8 cellular contexts compared by ENCODE assay signal in the genomic region with DNA sequence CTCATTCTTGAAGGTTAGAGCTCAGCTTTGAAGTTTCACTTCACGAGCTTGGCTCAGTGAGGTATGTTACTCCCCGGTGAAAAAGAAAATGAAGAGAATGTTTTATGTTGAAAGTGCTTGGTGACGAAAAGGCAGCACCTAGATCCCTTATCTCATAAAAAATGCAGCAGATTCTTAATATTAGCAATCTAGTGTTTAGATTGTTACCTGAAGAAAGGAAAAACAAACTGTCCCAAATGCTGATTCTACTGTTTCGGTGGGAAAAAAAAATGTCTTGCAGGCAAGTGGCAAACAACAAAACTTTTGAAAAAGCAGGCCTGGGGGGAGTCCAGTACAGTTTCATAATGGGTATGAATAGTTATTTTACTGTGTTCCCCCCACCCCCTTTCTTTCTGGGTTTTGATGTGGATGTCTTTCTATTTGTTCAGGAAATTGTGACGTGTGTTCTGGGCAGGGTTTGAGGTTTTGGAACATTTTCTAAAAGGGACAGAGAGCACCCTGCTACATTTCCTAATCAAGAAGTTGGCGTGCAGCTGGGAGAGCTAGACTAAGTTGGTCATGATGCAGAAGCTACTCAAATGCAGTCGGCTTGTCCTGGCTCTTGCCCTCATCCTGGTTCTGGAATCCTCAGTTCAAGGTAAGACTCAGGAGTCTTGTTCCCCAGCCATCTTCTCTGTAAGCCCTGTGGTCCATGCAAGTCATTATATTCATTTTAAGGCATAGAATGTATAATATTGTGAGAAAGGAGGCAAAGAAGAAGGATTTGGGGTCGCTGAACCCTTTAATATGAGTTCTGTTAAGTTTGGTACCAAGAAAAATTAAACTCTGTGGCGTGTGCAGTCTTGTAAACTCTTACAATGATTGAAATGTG. TPM values are rescaled to one million over a fixed set of nuclear protein-coding genes. Genes with fewer than 3 reads are reported as not detected.
A peak's percentile ranks its signal among the peaks of the same experiment; 100 is the strongest.
DNase-seq lines count a peak whose midpoint lies in the region; TF ChIP-seq lines count a peak whose summit lies in the region.

Gene SRGN (plus strand): TSS at position 504 of the 871 bp plus-strand sequence. CDS start 55 bp downstream, at position 559.

- H3K4me3 Mint-ChIP-seq in activated CD4-positive, alpha-beta memory T cell treated with anti-CD3 and anti-CD28 coated beads for 36 hours, result peak within 1 kb of the TSS; percentile 94

- POLR2A ChIA-PET in activated CD4-positive, alpha-beta memory T cell treated with anti-CD3 and anti-CD28 coated beads for 36 hours (lab: Charles Lee), result interaction anchor here (0.9 to 8.4 kb wide), 16 partner anchors 23 to 756 kb away, joined by 3 to 178 read pairs (median 5); partner anchors contain the start of genes DDX21, HNRNPH3, PBLD and SUPV3L1

- CTCF ChIA-PET in activated CD4-positive, alpha-beta memory T cell treated with anti-CD3 and anti-CD28 coated beads for 36 hours (lab: Charles Lee), result interaction anchor here (0.9 to 8.7 kb wide), 8 partner anchors 17 to 131 kb away, joined by 3 to 62 read pairs (median 6); no protein-coding TSS in a partner anchor

- DNase-seq in AG20443 (ENCODE audit: low spot score), result peak; percentile 72
- peak; percentile 73 for DNase-seq in GM20000 (ENCODE audit: low spot score)
- peak; percentile 85 for DNase-seq in KG1 (lab: John Stamatoyannopoulos, UW)
- DNase-seq in activated CD4-positive, alpha-beta memory T cell treated with anti-CD3 and anti-CD28 coated beads for 36 hours, result peak; percentile 87
- peak; percentile 80 for DNase-seq in myocyte (ENCODE audit: low read depth)
- DNase-seq in NCI-H2227 treated with DMSO at 0.1 percent for 48 hours (lab: John Stamatoyannopoulos, UW), result no peak

- H3K27me3 ChIP-seq in duodenal mucosa (ENCODE audit: control insufficient read depth in 1 of 2, insufficient read depth in 2 of 2, low read length in 2 of 2), result no peaks in the 10 kb centered on the region
- H3K27me3 ChIP-seq in stomach smooth muscle (ENCODE audit: control insufficient read depth in 1 of 2, insufficient read depth in 2 of 2, low read length in 2 of 2), result peaks cover 0 to 2% of the 10 kb centered on the region in 2 donors

- intact Hi-C loops in activated CD4-positive, alpha-beta memory T cell treated with anti-CD3 and anti-CD28 coated beads for 36 hours (cut with micrococcal nuclease), result loop anchor here (1.0 kb wide), 3 partner anchors 22 to 61 kb away; no protein-coding TSS in a partner anchor

- peak within 1 kb of the TSS; percentile 96 for H3K27ac Mint-ChIP-seq in activated CD4-positive, alpha-beta memory T cell treated with anti-CD3 and anti-CD28 coated beads for 36 hours

- H3K9me3 ChIP-seq in duodenal mucosa (ENCODE audit: control insufficient read depth in 1 of 2, low read length in 2 of 2) (no peaks in the 10 kb centered on the region), stomach smooth muscle (ENCODE audit: control insufficient read depth in 2 of 2, low read length in 2 of 2) (no peaks in the 10 kb centered on the region)

- no peaks in the 10 kb centered on the region for H3K9me3 Mint-ChIP-seq in activated CD4-positive, alpha-beta memory T cell treated with anti-CD3 and anti-CD28 coated beads for 36 hours

- H3K4me1 Mint-ChIP-seq in activated CD4-positive, alpha-beta memory T cell treated with anti-CD3 and anti-CD28 coated beads for 36 hours (ENCODE audit: low read depth), result peaks cover 41% of the 10 kb centered on the region

- peaks cover 1 to 10% of the 10 kb centered on the region in 2 donors for H3K4me1 ChIP-seq in duodenal mucosa (ENCODE audit: control insufficient read depth in 1 of 2, insufficient read depth in 2 of 2, low read length in 2 of 2)
- H3K4me1 ChIP-seq in stomach smooth muscle (ENCODE audit: control insufficient read depth, insufficient read depth, low read length), result no peaks in the 10 kb centered on the region

- H3K4me3 ChIP-seq in duodenal mucosa (ENCODE audit: low read depth in 1 of 2, low read length in 2 of 2) (peak within 1 kb of the TSS; percentile 60 to 77), stomach smooth muscle (ENCODE audit: low read length in 2 of 2) (peak within 1 kb of the TSS in 1 of 2 donors; percentile 35)

- H3K9ac ChIP-seq in duodenal mucosa (ENCODE audit: low read depth in 1 of 2, low read length in 2 of 2) (peak within 1 kb of the TSS; percentile 77 to 78), stomach smooth muscle (ENCODE audit: low read length in 2 of 2) (peak within 1 kb of the TSS; percentile 21 to 56)

- no peaks in the 10 kb centered on the region for H3K27me3 Mint-ChIP-seq in activated CD4-positive, alpha-beta memory T cell treated with anti-CD3 and anti-CD28 coated beads for 36 hours

- H3K36me3 ChIP-seq in duodenal mucosa (ENCODE audit: control insufficient read depth in 1 of 2, insufficient read depth in 2 of 2, low read length in 2 of 2) (no peaks in the 10 kb centered on the region), stomach smooth muscle (ENCODE audit: control insufficient read depth in 2 of 2, insufficient read depth in 2 of 2, low read length in 2 of 2) (no peaks in the 10 kb centered on the region)

- no peak for TF ChIP-seq CTCF in GM20000 (IDR thresholded peaks at IDR 0.05; ENCODE audit: extremely low read depth, missing control alignments)

- peaks cover 41% of the 10 kb centered on the region for H3K36me3 Mint-ChIP-seq in activated CD4-positive, alpha-beta memory T cell treated with anti-CD3 and anti-CD28 coated beads for 36 hours

- H3K27ac ChIP-seq in duodenal mucosa (ENCODE audit: low read depth, low read length) (peak within 1 kb of the TSS; percentile 90), stomach smooth muscle (ENCODE audit: low read length) (peak within 1 kb of the TSS; percentile 25)

RNA-seq across cellular contexts. Expression of gene SRGN, which starts in this region (rescaled TPM):
- 100 to 1,000 TPM; 949 to 966 TPM for total RNA-seq in activated CD4-positive, alpha-beta memory T cell treated with anti-CD3 and anti-CD28 coated beads for 36 hours
- total RNA-seq in myocyte, result 51.7 and 51.8 TPM in 2 replicates
- 81.4 TPM for polyA plus RNA-seq in myocyte (2012)

Comparison
In these comparisons a context has a peak if more than half of its experiments do, and no peak if none do; other contexts are left out.
1. RNA of gene SRGN (total RNA-seq): 949 to 966 TPM in activated CD4-positive, alpha-beta memory T cell treated with anti-CD3 and anti-CD28 coated beads for 36 hours; 51.7 to 51.8 TPM in myocyte; every median in the first group is over 10 times any median in the second.